9 cellular contexts compared by ENCODE assay signal in genomic region chr6:134035823-134036296, GRCh38. TPM values are rescaled to one million over a fixed set of nuclear protein-coding genes. Genes with fewer than 3 reads are reported as not detected.
DNase-seq lines count a peak whose midpoint lies in the region; ATAC-seq lines count a peak whose summit lies in the region.
"Had no signal": no experiment of that assay in that cellular context is flagged by ENCODE, and none has a peak within 500 bp of the region (broad histone marks: within the 10 kb centered on the region; RNA-seq: fewer than 3 reads in every experiment).

No MANE protein-coding gene starts in this region.

- H3K36me3 Mint-ChIP-seq in effector memory CD8-positive, alpha-beta T cell (ENCODE audit: insufficient read depth): no peaks in the 10 kb centered on the region

- no peak overlapping the region for H3K4me3 Mint-ChIP-seq in effector memory CD8-positive, alpha-beta T cell

- peak; percentile 82 for ATAC-seq in HG02981 (IDR thresholded peaks at IDR 0.05; ENCODE audit: unreplicated experiment)
- peak; percentile 56 for ATAC-seq in effector memory CD8-positive, alpha-beta T cell (replicated peaks)
- ATAC-seq in stimulated activated naive CD8-positive, alpha-beta T cell treated with anti-CD3 and anti-CD28 coated beads, Interleukin-15, Interleukin-2, amounts not matched to agents 100 U/mL and 50 U/mL, for 24 hours: peak; percentile 57
- ATAC-seq in GM21717 (IDR thresholded peaks at IDR 0.05; ENCODE audit: unreplicated experiment): no peak

- no peaks in the 10 kb centered on the region for H3K9me3 Mint-ChIP-seq in effector memory CD8-positive, alpha-beta T cell

- H3K27me3 Mint-ChIP-seq in effector memory CD8-positive, alpha-beta T cell: no peaks in the 10 kb centered on the region

- peak overlapping the region in 1 of 2 donors; percentile 71 for H3K27ac Mint-ChIP-seq in effector memory CD8-positive, alpha-beta T cell

- DNase-seq in DMS 273 treated with DMSO at 0.1 percent for 48 hours (lab: John Stamatoyannopoulos, UW) (peak; percentile 23), NCI-H69 (lab: John Stamatoyannopoulos, UW) (peak; percentile 98), ureter (ENCODE audit: low spot score) (no peak)
- no peak for DNase-seq in effector memory CD8-positive, alpha-beta T cell
- no peak for DNase-seq in stimulated activated naive CD8-positive, alpha-beta T cell treated with anti-CD3 and anti-CD28 coated beads, Interleukin-15, Interleukin-2, amounts not matched to agents 100 U/mL and 50 U/mL, for 24 hours
- no peak for DNase-seq in activated naive CD4-positive, alpha-beta T cell (lab: John Stamatoyannopoulos, UW)
- DNase-seq: right lobe of liver had no signal

- peaks cover 7 to 8% of the 10 kb centered on the region in 2 donors for H3K4me1 Mint-ChIP-seq in effector memory CD8-positive, alpha-beta T cell (ENCODE audit: low read depth in 2 of 2)

RNA-seq across cellular contexts. Expression of gene SLC2A12, which starts 16.6 kb away (rescaled TPM):
- 2.6 TPM for total RNA-seq in ureter

Comparison
In these comparisons a context has a peak if more than half of its experiments do, and no peak if none do; other contexts are left out.
1. DNase-seq: peak in DMS 273 treated with DMSO at 0.1 percent for 48 hours (single experiment) and NCI-H69 (single experiment); none in effector memory CD8-positive, alpha-beta T cell (0 of 3), stimulated activated naive CD8-positive, alpha-beta T cell treated with anti-CD3 and anti-CD28 coated beads, Interleukin-15, Interleukin-2, amounts not matched to agents 100 U/mL and 50 U/mL, for 24 hours (single experiment), activated naive CD4-positive, alpha-beta T cell (0 of 4) and ureter (single experiment).